Comparison of ENCODE assay signal across 21 cellular contexts in genomic region chr14:102125546-102125945, GRCh38. TPM values are rescaled to one million over a fixed set of nuclear protein-coding genes. Genes with fewer than 3 reads are reported as not detected.
DNase-seq lines count a peak whose midpoint lies in the region; FAIRE-seq and TF ChIP-seq lines count a peak whose summit lies in the region.
"Had no signal": no experiment of that assay in that cellular context is flagged by ENCODE, and none has a peak within 500 bp of the region (broad histone marks: within the 10 kb centered on the region; RNA-seq: fewer than 3 reads in every experiment).

No MANE protein-coding gene starts in this region.

- TF ChIP-seq CTCF in hepatocyte (IDR thresholded peaks at IDR 0.05; ENCODE audit: poor library complexity) (no peak), BE2C (IDR thresholded peaks at IDR 0.05; ENCODE audit: low read depth, low read length) (no peak)

- H2AFZ ChIP-seq in hepatocyte, result no peak overlapping the region

- 49% methylated on average over 5 of the region's 5 CpGs for WGBS in hepatocyte (ENCODE audit: low lambda C conversion rate, missing lambda C conversion rate)
- 16 to 55% (median 47%) methylated on average over 5 of the region's 5 CpGs for WGBS in small intestine, 3 donors

- H3K4me2 ChIP-seq in hepatocyte, result peak overlapping the region; percentile 58

- DNase-seq in NCI-H2107 treated with DMSO at 0.1 percent for 48 hours (lab: John Stamatoyannopoulos, UW; ENCODE audit: unreplicated experiment), result peak; percentile 20
- no peak for DNase-seq in NCI-H2107 (lab: John Stamatoyannopoulos, UW)
- DNase-seq in RCC 7860 (ENCODE audit: low spot score), result peak; percentile 48
- peak; percentile 32 for DNase-seq in hepatocyte (ENCODE audit: low spot score)
- DNase-seq in small intestine, result peak; percentile 81
- DNase-seq in activated CD4-positive, CD25-positive, alpha-beta regulatory T cell (lab: John Stamatoyannopoulos, UW), result no peak
- DNase-seq in NCI-H446 treated with DMSO at 0.1 percent for 48 hours (lab: John Stamatoyannopoulos, UW), result no peak
- no peak for DNase-seq in BE2C
- DNase-seq: activated CD4-positive, alpha-beta T cell treated with anti-CD3 and anti-CD28 coated beads, Interleukin-2, amount 50 U/mL, for 1 hour; activated naive CD8-positive, alpha-beta T cell treated with anti-CD3 and anti-CD28 coated beads, Interleukin-2, amount 50 U/mL, for 24 hours; activated T-cell treated with anti-CD3 and anti-CD28 coated beads, Interleukin-2, amount 50 U/mL, for 4 hours; CD4-positive, alpha-beta memory T cell; erythroblast; GF-D8; left ventricle myocardium inferior; naive thymus-derived CD4-positive, alpha-beta T cell; retina; SHP77; stimulated activated CD4-positive, alpha-beta T cell treated with anti-CD3 and anti-CD28 coated beads, Interleukin-1b, Interleukin-23, amount 100 ng/mL, for 48 hours had no signal

- peak overlapping the region; percentile 44 for H3K27ac ChIP-seq in hepatocyte
- no peak overlapping the region for H3K27ac ChIP-seq in small intestine (ENCODE audit: low read depth in 1 of 2, low read length in 1 of 2)
- H3K27ac ChIP-seq: left ventricle myocardium inferior, thoracic aorta had no signal

- H3K4me1 ChIP-seq in hepatocyte (ENCODE audit: insufficient read depth) (no peaks in the 10 kb centered on the region), small intestine (ENCODE audit: control insufficient read depth in 2 of 2, insufficient read depth in 1 of 2, low read depth in 1 of 2, low read length in 1 of 2) (peaks cover 0 to 5% of the 10 kb centered on the region in 2 donors), BE2C (no peaks in the 10 kb centered on the region)
- H3K4me1 ChIP-seq: left ventricle myocardium inferior had no signal

- no peak overlapping the region for H3K4me3 ChIP-seq in hepatocyte
- no peak overlapping the region for H3K4me3 ChIP-seq in small intestine (ENCODE audit: low read depth in 1 of 2, low read length in 2 of 2)
- H3K4me3 ChIP-seq in BE2C (ENCODE audit: low read depth, low read length), result no peak overlapping the region
- H3K4me3 ChIP-seq: left ventricle myocardium inferior, thoracic aorta had no signal

- no peaks in the 10 kb centered on the region for H3K27me3 ChIP-seq in hepatocyte
- no peaks in the 10 kb centered on the region for H3K27me3 ChIP-seq in small intestine (ENCODE audit: control insufficient read depth in 2 of 2, insufficient read depth in 2 of 2, low read length in 2 of 2)
- H3K27me3 ChIP-seq in BE2C, result no peaks in the 10 kb centered on the region

- FAIRE-seq in RCC 7860 (lab: Jason Lieb, UNC) (peak; percentile 71), small intestine (lab: Jason Lieb, UNC) (no peak)
- FAIRE-seq: A204.1 had no signal

- no peaks in the 10 kb centered on the region for H3K79me2 ChIP-seq in hepatocyte

- no peaks in the 10 kb centered on the region for H3K9me2 ChIP-seq in hepatocyte (replicated peaks; ENCODE audit: insufficient read depth)

- H4K20me1 ChIP-seq in hepatocyte (ENCODE audit: insufficient read depth, poor library complexity, severe bottlenecking), result no peaks in the 10 kb centered on the region

- no peaks in the 10 kb centered on the region for H3K9me3 ChIP-seq in hepatocyte (ENCODE audit: low read depth)
- no peaks in the 10 kb centered on the region for H3K9me3 ChIP-seq in small intestine (ENCODE audit: control insufficient read depth, low read depth)
- H3K9me3 ChIP-seq in BE2C, result no peaks in the 10 kb centered on the region
- H3K9me3 ChIP-seq: left ventricle myocardium inferior, thoracic aorta had no signal

- H3K36me3 ChIP-seq in hepatocyte (replicated peaks; ENCODE audit: insufficient read depth, low read depth) (no peaks in the 10 kb centered on the region), small intestine (ENCODE audit: control insufficient read depth in 2 of 2, insufficient read depth in 2 of 2, low read length in 2 of 2) (no peaks in the 10 kb centered on the region), BE2C (no peaks in the 10 kb centered on the region)
- H3K36me3 ChIP-seq: left ventricle myocardium inferior, thoracic aorta had no signal

RNA-seq across cellular contexts. Expression of gene WDR20, which starts 14.2 kb away (rescaled TPM):
- 24.0 and 32.9 TPM in 2 replicates for total RNA-seq in hepatocyte
- polyA plus RNA-seq in hepatocyte (15.3 and 20.2 TPM in 2 replicates), small intestine (10 to 100 TPM; 14.6 to 33.1 (median 23.0) TPM)
- polyA plus RNA-seq in BE2C (2012; ENCODE audit: insufficient read depth, insufficient read length, low read depth), result 37.3 TPM

RNA-seq across cellular contexts. Expression of gene HSP90AA1, which starts 38.7 kb away (rescaled TPM):
- 589 and 765 TPM in 2 replicates for total RNA-seq in hepatocyte
- 436 and 503 TPM in 2 replicates for polyA plus RNA-seq in hepatocyte
- 100 to 1,000 TPM; 169 to 426 (median 185) TPM for polyA plus RNA-seq in small intestine
- polyA plus RNA-seq in BE2C (2012; ENCODE audit: insufficient read depth, insufficient read length, low read depth), result 448 TPM

Comparison
In these comparisons a context has a peak if more than half of its experiments do, and no peak if none do; other contexts are left out.
1. DNase-seq: peak in NCI-H2107 treated with DMSO at 0.1 percent for 48 hours (single experiment), RCC 7860 (single experiment), hepatocyte (single experiment) and small intestine (single experiment); none in NCI-H2107 (single experiment), activated CD4-positive, CD25-positive, alpha-beta regulatory T cell (0 of 4), NCI-H446 treated with DMSO at 0.1 percent for 48 hours (single experiment) and BE2C (single experiment).